ENCODE assay signal across 9 cellular contexts in the genomic region with DNA sequence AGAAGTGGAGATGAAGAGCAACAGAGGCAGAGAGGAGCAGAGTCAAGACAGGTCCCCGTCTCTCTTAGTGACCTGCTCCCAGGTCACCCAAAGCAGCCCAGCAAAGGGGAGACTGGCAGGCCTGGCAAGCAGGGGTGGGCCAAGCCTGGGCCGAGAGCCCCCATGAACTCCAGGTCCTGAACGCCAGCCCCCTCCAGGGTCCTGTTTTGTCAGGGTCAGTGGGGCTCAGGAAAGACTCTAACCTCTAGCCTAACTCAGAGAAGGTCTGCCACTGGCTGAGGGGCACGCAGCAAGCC. TPM values are rescaled to one million over a fixed set of nuclear protein-coding genes. Genes with fewer than 3 reads are reported as not detected.
A peak's percentile ranks its signal among the peaks of the same experiment; 100 is the strongest.
DNase-seq lines count a peak whose midpoint lies in the region; ATAC-seq, FAIRE-seq and TF ChIP-seq lines count a peak whose summit lies in the region.
"Had no signal": no experiment of that assay in that cellular context is flagged by ENCODE, and none has a peak within 500 bp of the region (broad histone marks: within the 10 kb centered on the region; RNA-seq: fewer than 3 reads in every experiment).

No MANE protein-coding gene starts in this region.

- H3K27ac ChIP-seq in kidney (ENCODE audit: low read depth in 2 of 2, low read length in 2 of 2): no peak overlapping the region
- no peak overlapping the region for H3K27ac ChIP-seq in subcutaneous abdominal adipose tissue (ENCODE audit: low read depth, low read length)

- CTCF ChIA-PET in activated CD4-positive, alpha-beta T cell treated with anti-CD3 and anti-CD28 coated beads for 36 hours (lab: Charles Lee): no interaction called here

- DNase-seq in activated CD4-positive, alpha-beta T cell treated with anti-CD3 and anti-CD28 coated beads for 36 hours: no peak
- DNase-seq in activated CD4-positive, alpha-beta T cell treated with anti-CD3 and anti-CD28 coated beads, Interleukin-2, amount 50 U/mL, for 48 hours: no peak
- DNase-seq in activated T-helper 2 cell treated with anti-CD3 and anti-CD28 coated beads, Interferon-gamma antibody, Interleukin-2, Interleukin-4, amounts not matched to agents 10 μg/mL and 5 μg/mL and 100 μg/mL, durations not matched to agents 14 hours and 24 hours and 36 hours (ENCODE audit: low spot score): no peak
- DNase-seq in kidney: peak; percentile 64
- DNase-seq in NCI-H524 (lab: John Stamatoyannopoulos, UW): no peak
- no peak for DNase-seq in MV-4-11 (lab: John Stamatoyannopoulos, UW)
- DNase-seq in SK-N-DZ (ENCODE audit: low spot score): no peak
- DNase-seq: activated gamma-delta T cell treated with Interleukin-2 at 50 U/mL for 16 hours had no signal

- no peaks in the 10 kb centered on the region for H3K27me3 Mint-ChIP-seq in activated CD4-positive, alpha-beta T cell treated with anti-CD3 and anti-CD28 coated beads for 36 hours
- H3K27me3 Mint-ChIP-seq in activated T-helper 2 cell treated with anti-CD3 and anti-CD28 coated beads, Interferon-gamma antibody, Interleukin-2, Interleukin-4, amounts not matched to agents 10 μg/mL and 5 μg/mL and 100 μg/mL, durations not matched to agents 14 hours and 24 hours and 36 hours (ENCODE audit: low read depth): no peaks in the 10 kb centered on the region

- H3K9ac ChIP-seq in kidney (ENCODE audit: low read length in 2 of 2) (peak overlapping the region; percentile 54 to 77), subcutaneous abdominal adipose tissue (ENCODE audit: low read length in 5 of 5) (peak overlapping the region in 4 of 5 donors; percentile 57 to 84 (median 73))

- H3K9me3 Mint-ChIP-seq in activated CD4-positive, alpha-beta T cell treated with anti-CD3 and anti-CD28 coated beads for 36 hours (ENCODE audit: low read depth): no peaks in the 10 kb centered on the region
- no peaks in the 10 kb centered on the region for H3K9me3 Mint-ChIP-seq in activated T-helper 2 cell treated with anti-CD3 and anti-CD28 coated beads, Interferon-gamma antibody, Interleukin-2, Interleukin-4, amounts not matched to agents 10 μg/mL and 5 μg/mL and 100 μg/mL, durations not matched to agents 14 hours and 24 hours and 36 hours

- ATAC-seq in activated CD4-positive, alpha-beta T cell treated with anti-CD3 and anti-CD28 coated beads for 36 hours: no peak

- FAIRE-seq in kidney (lab: Jason Lieb, UNC): no peak

- H3K9me3 ChIP-seq in kidney (ENCODE audit: control insufficient read depth in 1 of 2, low read length in 2 of 2) (no peaks in the 10 kb centered on the region), subcutaneous abdominal adipose tissue (ENCODE audit: control insufficient read depth in 5 of 5, low read length in 5 of 5) (no peaks in the 10 kb centered on the region)

- peak overlapping the region; percentile 82 to 84 for H3K4me3 ChIP-seq in kidney (ENCODE audit: low read length in 2 of 2)
- peak overlapping the region; percentile 62 to 77 (median 75) for H3K4me3 ChIP-seq in subcutaneous abdominal adipose tissue (ENCODE audit: low read depth in 1 of 5, low read length in 5 of 5)

- H3K27me3 ChIP-seq in subcutaneous abdominal adipose tissue (ENCODE audit: control insufficient read depth in 5 of 5, insufficient read depth in 4 of 5, low read length in 5 of 5): no peaks in the 10 kb centered on the region

- intact Hi-C loops in activated CD4-positive, alpha-beta T cell treated with anti-CD3 and anti-CD28 coated beads for 36 hours (cut with DNase I, micrococcal nuclease): no loop called here
- intact Hi-C loops in activated T-helper 2 cell treated with anti-CD3 and anti-CD28 coated beads, Interferon-gamma antibody, Interleukin-2, Interleukin-4, amounts not matched to agents 10 μg/mL and 5 μg/mL and 100 μg/mL, durations not matched to agents 14 hours and 24 hours and 36 hours (cut with micrococcal nuclease): no loop called here
- intact Hi-C loops in kidney (cut with DNase I): no loop called here

- H3K36me3 ChIP-seq in kidney (ENCODE audit: control insufficient read depth in 1 of 2, insufficient read depth in 2 of 2, low read length in 2 of 2): peaks cover 0 to 5% of the 10 kb centered on the region in 2 donors
- H3K36me3 ChIP-seq in subcutaneous abdominal adipose tissue (ENCODE audit: control insufficient read depth in 5 of 5, insufficient read depth in 5 of 5, low read length in 5 of 5): peaks cover 0 to 29% (median 14%) of the 10 kb centered on the region in 5 donors

- H3K4me3 Mint-ChIP-seq in activated CD4-positive, alpha-beta T cell treated with anti-CD3 and anti-CD28 coated beads for 36 hours: peak overlapping the region; percentile 79
- peak overlapping the region; percentile 85 for H3K4me3 Mint-ChIP-seq in activated T-helper 2 cell treated with anti-CD3 and anti-CD28 coated beads, Interferon-gamma antibody, Interleukin-2, Interleukin-4, amounts not matched to agents 10 μg/mL and 5 μg/mL and 100 μg/mL, durations not matched to agents 14 hours and 24 hours and 36 hours (ENCODE audit: low read depth)

- H3K4me1 ChIP-seq in kidney (ENCODE audit: control insufficient read depth in 1 of 2, insufficient read depth in 1 of 2, low read depth in 1 of 2, low read length in 2 of 2): peaks cover 4 to 24% of the 10 kb centered on the region in 2 donors
- H3K4me1 ChIP-seq in subcutaneous abdominal adipose tissue (ENCODE audit: control insufficient read depth in 5 of 5, insufficient read depth in 5 of 5, low read length in 5 of 5): peaks cover 14 to 64% (median 59%) of the 10 kb centered on the region in 5 donors

- peaks cover 32% of the 10 kb centered on the region for H3K4me1 Mint-ChIP-seq in activated CD4-positive, alpha-beta T cell treated with anti-CD3 and anti-CD28 coated beads for 36 hours
- peaks cover 17% of the 10 kb centered on the region for H3K4me1 Mint-ChIP-seq in activated T-helper 2 cell treated with anti-CD3 and anti-CD28 coated beads, Interferon-gamma antibody, Interleukin-2, Interleukin-4, amounts not matched to agents 10 μg/mL and 5 μg/mL and 100 μg/mL, durations not matched to agents 14 hours and 24 hours and 36 hours (ENCODE audit: low read depth)

- TF ChIP-seq CTCF in kidney (IDR thresholded peaks at IDR 0.05; ENCODE audit: borderline replicate concordance, extremely low read depth, insufficient read depth): no peak

- peaks cover 21% of the 10 kb centered on the region for H3K36me3 Mint-ChIP-seq in activated CD4-positive, alpha-beta T cell treated with anti-CD3 and anti-CD28 coated beads for 36 hours (ENCODE audit: low read depth)
- peaks cover 33% of the 10 kb centered on the region for H3K36me3 Mint-ChIP-seq in activated T-helper 2 cell treated with anti-CD3 and anti-CD28 coated beads, Interferon-gamma antibody, Interleukin-2, Interleukin-4, amounts not matched to agents 10 μg/mL and 5 μg/mL and 100 μg/mL, durations not matched to agents 14 hours and 24 hours and 36 hours (ENCODE audit: low read depth)

- POLR2A ChIA-PET in activated CD4-positive, alpha-beta T cell treated with anti-CD3 and anti-CD28 coated beads for 36 hours (lab: Charles Lee): interaction anchor here (0.6 to 1.5 kb wide), 3 partner anchors 9 to 47 kb away, joined by 3 to 4 read pairs (median 4); a partner anchor contains a TSS

- H3K27ac Mint-ChIP-seq in activated CD4-positive, alpha-beta T cell treated with anti-CD3 and anti-CD28 coated beads for 36 hours: no peak overlapping the region
- H3K27ac Mint-ChIP-seq in activated T-helper 2 cell treated with anti-CD3 and anti-CD28 coated beads, Interferon-gamma antibody, Interleukin-2, Interleukin-4, amounts not matched to agents 10 μg/mL and 5 μg/mL and 100 μg/mL, durations not matched to agents 14 hours and 24 hours and 36 hours: peak overlapping the region; percentile 82

RNA-seq across cellular contexts. Expression of a gene that starts 1.2 kb away (rescaled TPM):
- 10 to 100 TPM; 12.2 to 13.3 TPM for total RNA-seq in activated CD4-positive, alpha-beta T cell treated with anti-CD3 and anti-CD28 coated beads for 36 hours
- total RNA-seq in activated T-helper 2 cell treated with anti-CD3 and anti-CD28 coated beads, Interferon-gamma antibody, Interleukin-2, Interleukin-4, amounts not matched to agents 10 μg/mL and 5 μg/mL and 100 μg/mL, durations not matched to agents 14 hours and 24 hours and 36 hours: 27.0 and 30.1 TPM in 2 replicates
- 19.7 TPM for total RNA-seq in kidney
- 35.6 TPM for polyA plus RNA-seq in kidney (ENCODE audit: insufficient read depth, low read depth, low replicate concordance)
- 83.8 and 101 TPM in 2 replicates for polyA plus RNA-seq in SK-N-DZ (2014; cell fraction: cytosol; rRNA removed)
- 281 and 314 TPM in 2 replicates for polyA plus RNA-seq in SK-N-DZ (2014; cell fraction: nucleus; rRNA removed)

RNA-seq across cellular contexts. Expression of a gene that starts 6.3 kb away (rescaled TPM):
- 1 to 10 TPM in 1 of 2 experiments, under 1 TPM in 1; 0.91 to 1.7 TPM for total RNA-seq in activated CD4-positive, alpha-beta T cell treated with anti-CD3 and anti-CD28 coated beads for 36 hours
- 2.6 and 3.3 TPM in 2 replicates for total RNA-seq in activated T-helper 2 cell treated with anti-CD3 and anti-CD28 coated beads, Interferon-gamma antibody, Interleukin-2, Interleukin-4, amounts not matched to agents 10 μg/mL and 5 μg/mL and 100 μg/mL, durations not matched to agents 14 hours and 24 hours and 36 hours
- total RNA-seq in kidney: 3.0 TPM
- polyA plus RNA-seq in kidney (ENCODE audit: insufficient read depth, low read depth, low replicate concordance): 1.7 TPM
- 0.80 and 1.2 TPM in 2 replicates for polyA plus RNA-seq in SK-N-DZ (2014; cell fraction: cytosol; rRNA removed)
- polyA plus RNA-seq in SK-N-DZ (2014; cell fraction: nucleus; rRNA removed): 0.43 and 0.94 TPM in 2 replicates

RNA-seq across cellular contexts. Expression of a gene that starts 10.9 kb away (rescaled TPM):
- under 1 TPM; 0.16 to 0.27 TPM for total RNA-seq in activated CD4-positive, alpha-beta T cell treated with anti-CD3 and anti-CD28 coated beads for 36 hours
- 0.27 and 0.28 TPM in 2 replicates for total RNA-seq in activated T-helper 2 cell treated with anti-CD3 and anti-CD28 coated beads, Interferon-gamma antibody, Interleukin-2, Interleukin-4, amounts not matched to agents 10 μg/mL and 5 μg/mL and 100 μg/mL, durations not matched to agents 14 hours and 24 hours and 36 hours
- 0.16 TPM for total RNA-seq in kidney
- not detected for polyA plus RNA-seq in kidney (ENCODE audit: insufficient read depth, low read depth, low replicate concordance)
- polyA plus RNA-seq in SK-N-DZ (2014; cell fraction: cytosol; rRNA removed): 0.09 and 0.85 TPM in 2 replicates
- not detected in 2 replicates for polyA plus RNA-seq in SK-N-DZ (2014; cell fraction: nucleus; rRNA removed)

RNA-seq across cellular contexts. Expression of a gene that starts 13.1 kb away (rescaled TPM):
- total RNA-seq in activated CD4-positive, alpha-beta T cell treated with anti-CD3 and anti-CD28 coated beads for 36 hours: 10 to 100 TPM; 45.9 to 50.9 TPM
- 63.8 and 64.2 TPM in 2 replicates for total RNA-seq in activated T-helper 2 cell treated with anti-CD3 and anti-CD28 coated beads, Interferon-gamma antibody, Interleukin-2, Interleukin-4, amounts not matched to agents 10 μg/mL and 5 μg/mL and 100 μg/mL, durations not matched to agents 14 hours and 24 hours and 36 hours
- 1.5 TPM for total RNA-seq in kidney
- 0.90 TPM for polyA plus RNA-seq in kidney (ENCODE audit: insufficient read depth, low read depth, low replicate concordance)
- 217 and 226 TPM in 2 replicates for polyA plus RNA-seq in SK-N-DZ (2014; cell fraction: cytosol; rRNA removed)
- 524 and 528 TPM in 2 replicates for polyA plus RNA-seq in SK-N-DZ (2014; cell fraction: nucleus; rRNA removed)

RNA-seq across cellular contexts. Expression of a gene that starts 47.0 kb away (rescaled TPM):
- 10 to 100 TPM in 1 of 2 experiments, 1 to 10 TPM in 1; 8.8 to 10.2 TPM for total RNA-seq in activated CD4-positive, alpha-beta T cell treated with anti-CD3 and anti-CD28 coated beads for 36 hours
- total RNA-seq in activated T-helper 2 cell treated with anti-CD3 and anti-CD28 coated beads, Interferon-gamma antibody, Interleukin-2, Interleukin-4, amounts not matched to agents 10 μg/mL and 5 μg/mL and 100 μg/mL, durations not matched to agents 14 hours and 24 hours and 36 hours: 7.4 TPM in 2 replicates
- total RNA-seq in kidney: 11.6 TPM
- polyA plus RNA-seq in kidney (ENCODE audit: insufficient read depth, low read depth, low replicate concordance): 9.8 TPM
- polyA plus RNA-seq in SK-N-DZ (2014; cell fraction: cytosol; rRNA removed): 23.8 and 29.7 TPM in 2 replicates
- 10.2 and 12.1 TPM in 2 replicates for polyA plus RNA-seq in SK-N-DZ (2014; cell fraction: nucleus; rRNA removed)
